In genomic region chrX:152619897-152620296, GRCh38 we compare ENCODE assay signal across 17 cellular contexts. TPM values are rescaled to one million over a fixed set of nuclear protein-coding genes. Genes with fewer than 3 reads are reported as not detected.
DNase-seq lines count a peak whose midpoint lies in the region; FAIRE-seq and TF ChIP-seq lines count a peak whose summit lies in the region.
"Had no signal": no experiment of that assay in that cellular context is flagged by ENCODE, and none has a peak within 500 bp of the region (broad histone marks: within the 10 kb centered on the region; RNA-seq: fewer than 3 reads in every experiment).

No MANE protein-coding gene starts in this region.

- dilution Hi-C loops in mammary epithelial cell (cut with HindIII; ENCODE audit: low sequenced_read_pairs) = no loop called here

- no peak for TF ChIP-seq EP300 in SK-N-SH (IDR thresholded peaks at IDR 0.05; ENCODE audit: borderline replicate concordance in 1 of 2, low read depth in 1 of 2, low read length in 1 of 2)

- H3K27ac Mint-ChIP-seq in MCF 10A (ENCODE audit: low read depth, unreplicated experiment) = no peak overlapping the region
- H3K27ac Mint-ChIP-seq: CD8-positive, alpha-beta memory T cell; H9 had no signal

- no peak overlapping the region for H3K4me2 ChIP-seq in mammary epithelial cell (ENCODE audit: insufficient read depth, low read depth, low read length)
- H3K4me2 ChIP-seq in SK-N-SH = no peak overlapping the region
- H3K4me2 ChIP-seq in MM.1S (ENCODE audit: low read depth, low read length) = no peak overlapping the region
- no peak overlapping the region for H3K4me2 ChIP-seq in PC-9
- H3K4me2 ChIP-seq: BLaER1 had no signal

- H3K9me3 ChIP-seq in mammary epithelial cell (replicated peaks; ENCODE audit: insufficient read depth, low read length) (no peaks in the 10 kb centered on the region), SK-N-SH (no peaks in the 10 kb centered on the region), MM.1S (replicated peaks; ENCODE audit: insufficient read depth, low read length) (no peaks in the 10 kb centered on the region), PC-9 (ENCODE audit: insufficient read depth, low read depth) (no peaks in the 10 kb centered on the region)
- H3K9me3 ChIP-seq: BLaER1 had no signal

- H3K4me1 ChIP-seq in mammary epithelial cell (ENCODE audit: insufficient read depth, low read length) = no peaks in the 10 kb centered on the region
- H3K4me1 ChIP-seq in SK-N-SH (ENCODE audit: control insufficient read depth in 1 of 2, insufficient read depth in 2 of 2, low read depth in 1 of 2, low read length in 1 of 2) = no peaks in the 10 kb centered on the region
- H3K4me1 ChIP-seq in MM.1S (ENCODE audit: low read length) = no peaks in the 10 kb centered on the region
- H3K4me1 ChIP-seq in PC-9 (replicated peaks; ENCODE audit: insufficient read depth) = no peaks in the 10 kb centered on the region
- H3K4me1 ChIP-seq: BLaER1 had no signal

- TF ChIP-seq CTCF in MCF 10A (IDR thresholded peaks at IDR 0.05; ENCODE audit: unreplicated experiment) (no peak), mammary epithelial cell (conservative IDR thresholded peaks at IDR 0.05 in 1 of 2, IDR thresholded peaks at IDR 0.05 in 1 of 2; ENCODE audit: extremely low read depth in 1 of 2, insufficient read depth in 1 of 2, low read depth in 1 of 2, low read length in 2 of 2) (no peak), SK-N-SH (IDR thresholded peaks at IDR 0.05) (no peak), bronchial epithelial cell (IDR thresholded peaks at IDR 0.05; ENCODE audit: insufficient read depth, low read length, severe bottlenecking) (no peak), MM.1S (IDR thresholded peaks at IDR 0.05; ENCODE audit: low read length) (no peak), PC-9 (conservative IDR thresholded peaks at IDR 0.05) (no peak)

- FAIRE-seq in bronchial epithelial cell (lab: Jason Lieb, UNC) = no peak
- FAIRE-seq: GM12878, K562 had no signal

- POLR2A ChIA-PET in MCF 10A (lab: Yijun Ruan, JAX) (no interaction called here), SK-N-SH (lab: Yijun Ruan, JAX) (no interaction called here), PC-9 (lab: Charles Lee; ENCODE audit: unreplicated experiment) (no interaction called here)

- H3K9me2 ChIP-seq in SK-N-SH (no peaks in the 10 kb centered on the region), MM.1S (replicated peaks; ENCODE audit: insufficient read depth, low read length) (no peaks in the 10 kb centered on the region), PC-9 (ENCODE audit: insufficient read depth) (no peaks in the 10 kb centered on the region)

- no peak overlapping the region for H3K4me3 Mint-ChIP-seq in MCF 10A (ENCODE audit: unreplicated experiment)
- H3K4me3 Mint-ChIP-seq: CD8-positive, alpha-beta memory T cell; H9 had no signal

- H3F3A ChIP-seq in SK-N-SH (replicated peaks; ENCODE audit: insufficient read depth) (no peaks in the 10 kb centered on the region), MM.1S (ENCODE audit: insufficient read depth, low read length) (no peaks in the 10 kb centered on the region), PC-9 (ENCODE audit: insufficient read depth, low read depth) (no peaks in the 10 kb centered on the region)

- H3K27ac ChIP-seq in mammary epithelial cell (ENCODE audit: insufficient read depth, low read depth, low read length) = no peak overlapping the region
- no peak overlapping the region for H3K27ac ChIP-seq in SK-N-SH (ENCODE audit: low read depth in 2 of 2, low read length in 1 of 2)
- H3K27ac ChIP-seq in MM.1S (ENCODE audit: low read length) = no peak overlapping the region
- H3K27ac ChIP-seq in PC-9 = no peak overlapping the region
- H3K27ac ChIP-seq: BLaER1 had no signal

- H3K36me3 Mint-ChIP-seq in MCF 10A (ENCODE audit: insufficient read depth, unreplicated experiment) = peaks cover 6% of the 10 kb centered on the region
- H3K36me3 Mint-ChIP-seq: CD8-positive, alpha-beta memory T cell had no signal

- BruUV-seq in MCF 10A (replicated peaks; lab: Mats Ljungman, UMichigan) (no TSS peak), mammary epithelial cell (replicated peaks; lab: Mats Ljungman, UMichigan) (no TSS peak), PC-9 (replicated peaks; lab: Mats Ljungman, UMichigan) (no TSS peak)

- intact Hi-C loops in MCF 10A (cut with micrococcal nuclease) = no loop called here
- intact Hi-C loops in mammary epithelial cell (cut with micrococcal nuclease) = no loop called here
- intact Hi-C loops in PC-9 (cut with micrococcal nuclease; ENCODE audit: unreplicated experiment) = no loop called here

- H4K20me1 ChIP-seq in mammary epithelial cell (ENCODE audit: insufficient read depth, low read length) = no peaks in the 10 kb centered on the region
- no peaks in the 10 kb centered on the region for H4K20me1 ChIP-seq in SK-N-SH (ENCODE audit: insufficient read depth)
- H4K20me1 ChIP-seq in MM.1S (ENCODE audit: insufficient read depth, low read length) = no peaks in the 10 kb centered on the region
- no peaks in the 10 kb centered on the region for H4K20me1 ChIP-seq in PC-9 (ENCODE audit: insufficient read depth)
- H4K20me1 ChIP-seq: BLaER1 had no signal

- no peaks in the 10 kb centered on the region for H3K36me3 ChIP-seq in mammary epithelial cell (ENCODE audit: insufficient read depth, low read length)
- no peaks in the 10 kb centered on the region for H3K36me3 ChIP-seq in SK-N-SH (replicated peaks in 1 of 2; ENCODE audit: control insufficient read depth in 1 of 2, insufficient read depth in 2 of 2, low read length in 1 of 2)
- no peaks in the 10 kb centered on the region for H3K36me3 ChIP-seq in bronchial epithelial cell (ENCODE audit: control insufficient read depth, insufficient read depth, low read length)
- H3K36me3 ChIP-seq in MM.1S (replicated peaks; ENCODE audit: insufficient read depth, low read length) = no peaks in the 10 kb centered on the region
- no peaks in the 10 kb centered on the region for H3K36me3 ChIP-seq in PC-9 (ENCODE audit: low read depth)
- H3K36me3 ChIP-seq: BLaER1 had no signal

- H3K27me3 ChIP-seq in mammary epithelial cell (ENCODE audit: insufficient read depth, low read length) = no peaks in the 10 kb centered on the region
- no peaks in the 10 kb centered on the region for H3K27me3 ChIP-seq in SK-N-SH (ENCODE audit: insufficient read depth)
- no peaks in the 10 kb centered on the region for H3K27me3 ChIP-seq in bronchial epithelial cell (ENCODE audit: control insufficient read depth, insufficient read depth, low read length)
- H3K27me3 ChIP-seq in MM.1S (replicated peaks; ENCODE audit: insufficient read depth, low read length) = no peaks in the 10 kb centered on the region
- no peaks in the 10 kb centered on the region for H3K27me3 ChIP-seq in PC-9 (ENCODE audit: insufficient read depth, low read depth)

- DNase-seq in MCF 10A (ENCODE audit: unreplicated experiment) (peak; percentile 30), mammary epithelial cell (no peak), SK-N-SH (no peak), bronchial epithelial cell (ENCODE audit: low read depth) (peak; percentile 13), DMS153 (lab: John Stamatoyannopoulos, UW) (no peak), MM.1S (no peak), PC-9 (no peak)
- DNase-seq: 8988T; AML-193; CD8-positive, alpha-beta memory T cell; DND-41; GOT3; H9; Kasumi-1 had no signal

- no peak for TF ChIP-seq RAD21 in SK-N-SH (IDR thresholded peaks at IDR 0.05; ENCODE audit: low read length)

- no peaks in the 10 kb centered on the region for H3K27me3 Mint-ChIP-seq in MCF 10A (ENCODE audit: insufficient read depth, unreplicated experiment)

- no peaks in the 10 kb centered on the region for H3K4me1 Mint-ChIP-seq in MCF 10A (ENCODE audit: insufficient read depth, unreplicated experiment)
- H3K4me1 Mint-ChIP-seq: CD8-positive, alpha-beta memory T cell; H9 had no signal

- no peak overlapping the region for H3K9ac ChIP-seq in mammary epithelial cell (ENCODE audit: insufficient read depth, low read length)
- H3K9ac ChIP-seq in SK-N-SH = no peak overlapping the region
- no peak overlapping the region for H3K9ac ChIP-seq in MM.1S (ENCODE audit: low read length)
- H3K9ac ChIP-seq: BLaER1 had no signal

- 21% methylated on average over 2 of the region's 2 CpGs for WGBS in mammary epithelial cell (ENCODE audit: low coverage, missing lambda C conversion rate)
- WGBS in SK-N-SH (ENCODE audit: low lambda C conversion rate) = 27% methylated on average over 2 of the region's 2 CpGs

- CTCF ChIA-PET in MCF 10A (lab: Yijun Ruan, JAX) = interaction anchor here (2.7 kb wide), 1 partner anchor 12 kb away, joined by 20 read pairs; no protein-coding TSS in a partner anchor
- CTCF ChIA-PET in mammary epithelial cell (lab: Charles Lee; ENCODE audit: low non-redundant PET) = no interaction called here
- CTCF ChIA-PET in SK-N-SH (lab: Yijun Ruan, JAX) = interaction anchor here (3.1 kb wide), 1 partner anchor 12 kb away, joined by 27 read pairs; no protein-coding TSS in a partner anchor
- CTCF ChIA-PET in PC-9 (lab: Charles Lee) = no interaction called here

- H3K4me3 ChIP-seq in mammary epithelial cell (replicated peaks in 1 of 3; ENCODE audit: insufficient read depth in 1 of 3, low read depth in 2 of 3, low read length in 3 of 3) = no peak overlapping the region
- no peak overlapping the region for H3K4me3 ChIP-seq in SK-N-SH (ENCODE audit: low read depth in 2 of 2, low read length in 1 of 2)
- no peak overlapping the region for H3K4me3 ChIP-seq in bronchial epithelial cell (ENCODE audit: low read depth, low read length)
- no peak overlapping the region for H3K4me3 ChIP-seq in MM.1S (ENCODE audit: low read length)
- H3K4me3 ChIP-seq in PC-9 = no peak overlapping the region
- H3K4me3 ChIP-seq: BLaER1, GM12878, K562 had no signal

- H3K79me2 ChIP-seq in mammary epithelial cell (ENCODE audit: insufficient read depth, low read length) (no peaks in the 10 kb centered on the region), SK-N-SH (ENCODE audit: insufficient read depth) (no peaks in the 10 kb centered on the region), MM.1S (ENCODE audit: low read length) (no peaks in the 10 kb centered on the region), PC-9 (ENCODE audit: low read depth) (0 out of 2 replicates have a peak, but pooled peaks cover under 1% of the 10 kb centered on the region)

- peaks cover 6% of the 10 kb centered on the region for H3K9me3 Mint-ChIP-seq in MCF 10A (ENCODE audit: unreplicated experiment)
- H3K9me3 Mint-ChIP-seq: CD8-positive, alpha-beta memory T cell had no signal

- H2AFZ ChIP-seq in mammary epithelial cell (ENCODE audit: low read depth, low read length) (no peak overlapping the region), SK-N-SH (ENCODE audit: low read depth) (no peak overlapping the region), MM.1S (ENCODE audit: low read length) (no peak overlapping the region), PC-9 (no peak overlapping the region)

- in situ Hi-C loops in mammary epithelial cell (cut with MboI; ENCODE audit: low sequenced_read_pairs in 2 of 2) = no loop called here

TF ChIP-seq in SK-N-SH, 30 proteins besides CTCF, POLR2A, EP300 and RAD21 (continues in another document):
- no peak for TF ChIP-seq FOXM1 (IDR thresholded peaks at IDR 0.05; ENCODE audit: low read depth)

RNA-seq across cellular contexts. Expression of gene GABRQ, which starts 17.8 kb away (rescaled TPM):
- 0.05 TPM in 1 of 2 replicates, not detected in the other for total RNA-seq in MCF 10A (2022)
- not detected for total RNA-seq in mammary epithelial cell
- polyA plus RNA-seq in mammary epithelial cell = 0.01 TPM
- not detected for polyA minus RNA-seq in mammary epithelial cell
- 0.02 and 0.03 TPM in 2 replicates for polyA plus RNA-seq in SK-N-SH (2012; rRNA removed)
- polyA plus RNA-seq in SK-N-SH (2012; cell fraction: cytosol; rRNA removed) = 0.03 and 0.05 TPM in 2 replicates
- polyA plus RNA-seq in SK-N-SH (2012; cell fraction: nucleus; rRNA removed) = 0.05 TPM in 1 of 2 replicates, not detected in the other
- total RNA-seq in bronchial epithelial cell = under 0.01 and 0.13 TPM in 2 replicates
- total RNA-seq in PC-9 (2021) = not detected in 2 replicates
- total RNA-seq: CD8-positive, alpha-beta memory T cell; GM12878 had no signal
- polyA plus RNA-seq: CD8-positive, alpha-beta memory T cell had no signal

Comparison
In these comparisons a context has a peak if more than half of its experiments do, and no peak if none do; other contexts are left out.
1. DNase-seq: peak in MCF 10A (single experiment) and bronchial epithelial cell (single experiment); none in mammary epithelial cell (single experiment), SK-N-SH (single experiment), DMS153 (single experiment), MM.1S (single experiment) and PC-9 (0 of 2).
2. CTCF ChIA-PET loops: an anchor here in MCF 10A (2.7 kb wide) and SK-N-SH (3.1 kb wide); none called in mammary epithelial cell and PC-9.